Comparison of ENCODE assay signal across 5 cellular contexts in the genomic region with DNA sequence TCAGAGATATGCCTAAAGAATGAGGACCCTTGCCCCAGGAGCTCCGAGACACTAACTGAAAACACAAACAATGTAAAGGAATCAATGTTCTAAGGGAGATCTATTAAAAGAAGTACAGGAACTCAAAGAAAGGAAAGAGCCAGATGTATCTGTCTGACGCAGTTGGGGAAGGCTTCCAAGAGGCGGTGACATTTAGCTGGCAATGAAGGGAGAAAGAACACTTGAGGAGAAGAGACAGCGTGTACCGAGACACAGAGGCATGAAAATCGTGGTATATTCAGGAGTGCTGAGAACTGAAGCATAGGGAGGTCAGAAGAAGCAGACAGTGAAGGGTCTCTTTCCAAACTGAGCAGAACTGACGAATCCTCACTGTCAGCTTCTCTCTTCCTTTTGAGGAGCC.
DNase-seq lines count a peak whose midpoint lies in the region; ATAC-seq, FAIRE-seq and TF ChIP-seq lines count a peak whose summit lies in the region.
"Not testable (repeated sequence)": the region's sequence is repeated elsewhere in the genome, so short reads cannot be mapped to it uniquely, and the experiment has no call there.

No MANE protein-coding gene starts in this region.

- in situ Hi-C loops in K562 (cut with MboI) = loop anchor here (10.0 kb wide), 1 partner anchor 711 kb away; no protein-coding TSS in a partner anchor

- not testable (repeated sequence) for H3K27ac ChIP-seq in K562 (ENCODE audit: extremely low read depth, low read depth, low read length)
- H3K27ac ChIP-seq in heart right ventricle (peak overlapping the region; percentile 14 to 84 (median 58)), psoas muscle (peak overlapping the region; percentile 82)

- not testable (repeated sequence) for H3K9me3 ChIP-seq in K562 (replicated peaks; ENCODE audit: control insufficient read depth, insufficient read depth, low read depth, low read length); heart right ventricle; psoas muscle

- not testable (repeated sequence) for ATAC-seq in K562
- peak; percentile 87 for ATAC-seq in Right ventricle myocardium inferior
- peak in 7 of 8 donors; percentile 4 to 90 (median 81) for ATAC-seq in heart right ventricle
- ATAC-seq in left ventricle myocardium superior = peak; percentile 92
- ATAC-seq in psoas muscle = peak; percentile 66 to 86 (median 82)

- not testable (repeated sequence) for H3K27me3 ChIP-seq in K562 (ENCODE audit: control insufficient read depth in 2 of 2, insufficient read depth in 2 of 2, low read length in 2 of 2); heart right ventricle; psoas muscle (ENCODE audit: insufficient read depth in 3 of 3, low read length in 2 of 3)

- TF ChIP-seq CTCF in K562 (IDR thresholded peaks at IDR 0.05 in 2 of 3, conservative IDR thresholded peaks at IDR 0.05 in 1 of 3; ENCODE audit: insufficient read depth in 2 of 3, low read depth in 1 of 3, low read length in 3 of 3); heart right ventricle (IDR thresholded peaks at IDR 0.05); psoas muscle (IDR thresholded peaks at IDR 0.05): not testable (repeated sequence)

- not testable (repeated sequence) for H3K79me2 ChIP-seq in K562 (ENCODE audit: control insufficient read depth, insufficient read depth, low read length)

- not testable (repeated sequence) for TF ChIP-seq POLR2A in K562 (conservative IDR thresholded peaks at IDR 0.05)

- not testable (repeated sequence) for H3K36me3 ChIP-seq in K562 (ENCODE audit: control insufficient read depth, insufficient read depth, low read length); heart right ventricle; psoas muscle (ENCODE audit: insufficient read depth in 1 of 2, low read depth in 1 of 2)

- BruUV-seq in K562 (replicated peaks; lab: Mats Ljungman, UMichigan) = not testable (repeated sequence)

- not testable (repeated sequence) for TF ChIP-seq RAD21 in K562 (CRISPR knock-in tag; conservative IDR thresholded peaks at IDR 0.05 in 1 of 2, IDR thresholded peaks at IDR 0.05 in 1 of 2)

- not testable (repeated sequence) for H2AFZ ChIP-seq in K562 (ENCODE audit: low read depth, low read length)

- WGBS in K562 (ENCODE audit: insufficient coverage, low coverage, missing lambda C conversion rate) = 73% methylated on average over 6 of the region's 7 CpGs
- WGBS in heart right ventricle, 2 donors = 49 to 55% methylated on average over 7 of the region's 7 CpGs
- WGBS in psoas muscle, 3 donors = 33 to 55% (median 39%) methylated on average over 7 of the region's 7 CpGs

- not testable (repeated sequence) for FAIRE-seq in K562 (lab: Jason Lieb, UNC)

- H3K9me1 ChIP-seq in K562 (ENCODE audit: control insufficient read depth, insufficient read depth, low read length) = not testable (repeated sequence)

- H4K20me1 ChIP-seq in K562 (replicated peaks; ENCODE audit: control insufficient read depth, insufficient read depth, low read length) = not testable (repeated sequence)

- H3K4me2 ChIP-seq in K562 (ENCODE audit: insufficient read depth, low read length) = not testable (repeated sequence)

- DNase-seq in K562 (ENCODE audit: extremely low read depth in 1 of 4, low spot score in 3 of 4) = not testable (repeated sequence)
- peak; percentile 71 for DNase-seq in Right ventricle myocardium inferior (ENCODE audit: missing footprints)
- DNase-seq in heart right ventricle = peak; percentile 23 to 36
- peak; percentile 64 for DNase-seq in left ventricle myocardium superior
- DNase-seq in psoas muscle = peak; percentile 51 to 72

- not testable (repeated sequence) for H3K9ac ChIP-seq in K562 (ENCODE audit: insufficient read depth in 1 of 2, low read depth in 2 of 2, low read length in 2 of 2)

- TF ChIP-seq EP300 in K562 (IDR thresholded peaks at IDR 0.05; ENCODE audit: low read length) = not testable (repeated sequence)

- POLR2A ChIA-PET in K562 (lab: Yijun Ruan, JAX) = not testable (repeated sequence)

- H3K4me3 ChIP-seq in K562, heart right ventricle: not testable (repeated sequence)
- peak overlapping the region; percentile 0 for H3K4me3 ChIP-seq in psoas muscle

- intact Hi-C loops in K562 (cut with micrococcal nuclease); left ventricle myocardium superior (cut with micrococcal nuclease): not testable (repeated sequence)
- intact Hi-C loops in Right ventricle myocardium inferior (cut with DNase I) (loop anchor here (2.0 to 5.0 kb wide), 2 partner anchors 149 to 714 kb away; partner anchors contain the start of gene MEX3B), heart right ventricle (cut with DNase I) (loop anchor here in 9 of 10 donors (2.0 to 10.0 kb wide), 10 partner anchors 54 to 921 kb away; partner anchors contain the start of gene MEX3B (in 2 of the 9)), psoas muscle (cut with DNase I) (loop anchor here in 1 of 2 donors (10.0 kb wide), 1 partner anchor 151 kb away; the partner anchor contains the start of gene MEX3B)

- not testable (repeated sequence) for H3K4me1 ChIP-seq in K562 (replicated peaks in 1 of 2; ENCODE audit: control insufficient read depth in 2 of 2, insufficient read depth in 2 of 2, low read length in 2 of 2)
- H3K4me1 ChIP-seq in heart right ventricle (peaks cover 0 to 32% (median 5%) of the 10 kb centered on the region in 9 donors), psoas muscle (peaks cover 19% of the 10 kb centered on the region)

- CTCF ChIA-PET in K562 (lab: Yijun Ruan, JAX; ENCODE audit: low intra/inter-chr PET ratio) = not testable (repeated sequence)

TF ChIP-seq in K562, 482 proteins besides CTCF, POLR2A, EP300 and RAD21:
- TF ChIP-seq ZFP36 (IDR thresholded peaks at IDR 0.05; ENCODE audit: low read depth, low read length, partially characterized antibody) = peak; percentile 24
